ENCODE assay signal across 20 cellular contexts in the genomic region with DNA sequence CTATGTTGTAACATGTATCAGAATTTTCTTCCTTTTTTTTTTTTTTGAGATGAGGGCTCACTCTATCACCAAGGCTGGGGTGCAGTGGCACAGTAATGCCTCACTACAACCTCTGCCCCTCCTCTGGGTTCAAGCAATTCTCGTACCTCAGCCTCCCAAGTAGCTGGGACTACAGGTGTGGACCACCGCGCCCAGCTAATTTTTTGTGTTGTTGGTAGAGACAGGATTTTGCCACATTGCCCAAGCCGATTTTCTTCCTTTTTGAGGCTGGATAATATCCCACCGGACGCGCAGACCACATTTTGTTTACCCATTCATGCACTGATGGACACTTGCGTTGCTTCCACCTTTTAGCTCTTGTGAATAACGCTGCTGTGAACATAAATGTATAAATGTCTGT.
DNase-seq lines count a peak whose midpoint lies in the region; ATAC-seq lines count a peak whose summit lies in the region.
"Had no signal": no experiment of that assay in that cellular context is flagged by ENCODE, and none has a peak within 500 bp of the region (broad histone marks: within the 10 kb centered on the region; RNA-seq: fewer than 3 reads in every experiment).

No MANE protein-coding gene starts in this region.

- H3K27me3 Mint-ChIP-seq in activated CD8-positive, alpha-beta memory T cell treated with anti-CD3 and anti-CD28 coated beads, Interleukin-2, amount 10 ng/mL, durations not matched to agents 7 days and 5 days = peaks cover 51% of the 10 kb centered on the region

- CTCF ChIA-PET in activated CD8-positive, alpha-beta memory T cell treated with anti-CD3 and anti-CD28 coated beads, Interleukin-2, amount 10 ng/mL, durations not matched to agents 7 days and 5 days (lab: Charles Lee) = no interaction called here

- H3K4me3 Mint-ChIP-seq in activated CD8-positive, alpha-beta memory T cell treated with anti-CD3 and anti-CD28 coated beads, Interleukin-2, amount 10 ng/mL, durations not matched to agents 7 days and 5 days = no peak overlapping the region
- H3K4me3 Mint-ChIP-seq: CD14-positive monocyte; CD4-positive, alpha-beta T cell; HFFc6 had no signal

- ATAC-seq in activated CD8-positive, alpha-beta memory T cell treated with anti-CD3 and anti-CD28 coated beads, Interleukin-2, amount 10 ng/mL, durations not matched to agents 7 days and 5 days = no peak
- no peak for ATAC-seq in HG03354 (IDR thresholded peaks at IDR 0.05; ENCODE audit: poor library complexity, severe bottlenecking, unreplicated experiment)
- ATAC-seq: A549 had no signal

- H3K36me3 Mint-ChIP-seq in activated CD8-positive, alpha-beta memory T cell treated with anti-CD3 and anti-CD28 coated beads, Interleukin-2, amount 10 ng/mL, durations not matched to agents 7 days and 5 days = no peaks in the 10 kb centered on the region
- H3K36me3 Mint-ChIP-seq: CD14-positive monocyte had no signal

- H3K4me1 Mint-ChIP-seq in activated CD8-positive, alpha-beta memory T cell treated with anti-CD3 and anti-CD28 coated beads, Interleukin-2, amount 10 ng/mL, durations not matched to agents 7 days and 5 days = peaks cover 2% of the 10 kb centered on the region
- H3K4me1 Mint-ChIP-seq: CD14-positive monocyte had no signal

- no peak overlapping the region for H3K27ac Mint-ChIP-seq in activated CD8-positive, alpha-beta memory T cell treated with anti-CD3 and anti-CD28 coated beads, Interleukin-2, amount 10 ng/mL, durations not matched to agents 7 days and 5 days
- H3K27ac Mint-ChIP-seq: CD14-positive monocyte; CD4-positive, alpha-beta T cell; CD8-positive, alpha-beta memory T cell; HFFc6 had no signal

- intact Hi-C loops in posterior vena cava (cut with DNase I) = no loop called here

- DNase-seq in activated CD8-positive, alpha-beta memory T cell treated with anti-CD3 and anti-CD28 coated beads, Interleukin-2, amount 50 U/mL, for 48 hours = peak; percentile 29
- DNase-seq in activated CD8-positive, alpha-beta memory T cell treated with anti-CD3 and anti-CD28 coated beads, Interleukin-2, amount 10 ng/mL, durations not matched to agents 7 days and 5 days = no peak
- DNase-seq in islet precursor cell = peak; percentile 34
- DNase-seq in posterior vena cava (ENCODE audit: low spot score) = peak; percentile 50
- no peak for DNase-seq in SW480 (ENCODE audit: low spot score)
- DNase-seq in germinal center (ENCODE audit: low spot score) = no peak
- DNase-seq: 8988T; ACHN; AML-193; BE2C; CD4-positive, alpha-beta T cell; CD8-positive, alpha-beta memory T cell; DMS53; DMS79 treated with DMSO at 0.1 percent for 48 hours; GF-D8; GOT3; HFFc6 had no signal

- no peaks in the 10 kb centered on the region for H3K9me3 Mint-ChIP-seq in activated CD8-positive, alpha-beta memory T cell treated with anti-CD3 and anti-CD28 coated beads, Interleukin-2, amount 10 ng/mL, durations not matched to agents 7 days and 5 days (ENCODE audit: low read depth)
- H3K9me3 Mint-ChIP-seq: CD4-positive, alpha-beta T cell; CD8-positive, alpha-beta memory T cell had no signal

Comparison
In these comparisons a context has a peak if more than half of its experiments do, and no peak if none do; other contexts are left out.
1. DNase-seq: peak in activated CD8-positive, alpha-beta memory T cell treated with anti-CD3 and anti-CD28 coated beads, Interleukin-2, amount 50 U/mL, for 48 hours (single experiment), islet precursor cell (single experiment) and posterior vena cava (single experiment); none in activated CD8-positive, alpha-beta memory T cell treated with anti-CD3 and anti-CD28 coated beads, Interleukin-2, amount 10 ng/mL, durations not matched to agents 7 days and 5 days (single experiment), SW480 (single experiment) and germinal center (single experiment).